In the genomic region with DNA sequence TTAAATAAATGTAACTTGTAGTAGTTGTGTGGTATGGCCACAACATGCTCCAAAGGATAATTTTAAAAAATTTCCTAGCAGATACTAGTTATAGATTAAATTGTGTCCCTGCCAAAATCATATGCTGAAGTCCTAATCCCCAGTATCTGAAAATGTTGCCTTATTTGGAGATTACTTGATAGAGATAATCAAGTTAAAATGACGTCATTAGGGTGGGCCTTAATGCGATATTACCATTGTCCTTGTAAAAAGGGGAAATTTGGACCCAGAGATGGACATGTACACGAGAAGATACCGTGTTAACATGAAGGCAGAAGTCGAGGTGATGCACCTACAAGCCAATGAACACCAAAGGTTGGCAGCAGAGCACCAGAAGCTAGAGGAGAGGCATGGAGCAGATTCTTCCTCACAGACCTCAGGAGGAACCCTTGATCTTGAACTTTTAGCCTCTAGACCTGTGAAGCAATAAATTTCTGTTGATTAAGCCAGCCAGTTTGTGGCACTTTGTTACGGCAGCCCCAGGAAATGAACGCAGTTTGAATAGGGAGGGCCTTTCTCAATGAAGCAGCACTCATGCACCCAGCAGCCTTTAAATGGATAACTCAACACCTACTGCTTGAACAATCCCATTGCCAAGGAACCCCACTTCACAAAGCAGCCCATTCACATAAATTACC, we compare ENCODE assay signal across 1 cellular context.
TF ChIP-seq lines count a peak whose summit lies in the region.

No MANE protein-coding gene starts in this region.

TF ChIP-seq in WTC11, 78 proteins besides CTCF, POLR2A, EP300 and RAD21 (continued from another document):
- TF ChIP-seq, protein P1, sequence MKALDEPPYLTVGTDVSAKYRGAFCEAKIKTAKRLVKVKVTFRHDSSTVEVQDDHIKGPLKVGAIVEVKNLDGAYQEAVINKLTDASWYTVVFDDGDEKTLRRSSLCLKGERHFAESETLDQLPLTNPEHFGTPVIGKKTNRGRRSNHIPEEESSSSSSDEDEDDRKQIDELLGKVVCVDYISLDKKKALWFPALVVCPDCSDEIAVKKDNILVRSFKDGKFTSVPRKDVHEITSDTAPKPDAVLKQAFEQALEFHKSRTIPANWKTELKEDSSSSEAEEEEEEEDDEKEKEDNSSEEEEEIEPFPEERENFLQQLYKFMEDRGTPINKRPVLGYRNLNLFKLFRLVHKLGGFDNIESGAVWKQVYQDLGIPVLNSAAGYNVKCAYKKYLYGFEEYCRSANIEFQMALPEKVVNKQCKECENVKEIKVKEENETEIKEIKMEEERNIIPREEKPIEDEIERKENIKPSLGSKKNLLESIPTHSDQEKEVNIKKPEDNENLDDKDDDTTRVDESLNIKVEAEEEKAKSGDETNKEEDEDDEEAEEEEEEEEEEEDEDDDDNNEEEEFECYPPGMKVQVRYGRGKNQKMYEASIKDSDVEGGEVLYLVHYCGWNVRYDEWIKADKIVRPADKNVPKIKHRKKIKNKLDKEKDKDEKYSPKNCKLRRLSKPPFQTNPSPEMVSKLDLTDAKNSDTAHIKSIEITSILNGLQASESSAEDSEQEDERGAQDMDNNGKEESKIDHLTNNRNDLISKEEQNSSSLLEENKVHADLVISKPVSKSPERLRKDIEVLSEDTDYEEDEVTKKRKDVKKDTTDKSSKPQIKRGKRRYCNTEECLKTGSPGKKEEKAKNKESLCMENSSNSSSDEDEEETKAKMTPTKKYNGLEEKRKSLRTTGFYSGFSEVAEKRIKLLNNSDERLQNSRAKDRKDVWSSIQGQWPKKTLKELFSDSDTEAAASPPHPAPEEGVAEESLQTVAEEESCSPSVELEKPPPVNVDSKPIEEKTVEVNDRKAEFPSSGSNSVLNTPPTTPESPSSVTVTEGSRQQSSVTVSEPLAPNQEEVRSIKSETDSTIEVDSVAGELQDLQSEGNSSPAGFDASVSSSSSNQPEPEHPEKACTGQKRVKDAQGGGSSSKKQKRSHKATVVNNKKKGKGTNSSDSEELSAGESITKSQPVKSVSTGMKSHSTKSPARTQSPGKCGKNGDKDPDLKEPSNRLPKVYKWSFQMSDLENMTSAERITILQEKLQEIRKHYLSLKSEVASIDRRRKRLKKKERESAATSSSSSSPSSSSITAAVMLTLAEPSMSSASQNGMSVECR (CRISPR knock-in tag; IDR thresholded peaks at IDR 0.05; ENCODE audit: borderline replicate concordance) = no peak
- TF ChIP-seq, protein P2, sequence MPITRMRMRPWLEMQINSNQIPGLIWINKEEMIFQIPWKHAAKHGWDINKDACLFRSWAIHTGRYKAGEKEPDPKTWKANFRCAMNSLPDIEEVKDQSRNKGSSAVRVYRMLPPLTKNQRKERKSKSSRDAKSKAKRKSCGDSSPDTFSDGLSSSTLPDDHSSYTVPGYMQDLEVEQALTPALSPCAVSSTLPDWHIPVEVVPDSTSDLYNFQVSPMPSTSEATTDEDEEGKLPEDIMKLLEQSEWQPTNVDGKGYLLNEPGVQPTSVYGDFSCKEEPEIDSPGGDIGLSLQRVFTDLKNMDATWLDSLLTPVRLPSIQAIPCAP (CRISPR knock-in tag; IDR thresholded peaks at IDR 0.05) = no peak
- TF ChIP-seq NFE2L1 (CRISPR knock-in tag; IDR thresholded peaks at IDR 0.05) (no peak), SOX15 (CRISPR knock-in tag; IDR thresholded peaks at IDR 0.05) (no peak)
TF ChIP-seq in WTC11: peak in this region for 0.
